ENCODE assay signal across 8 cellular contexts in the genomic region with DNA sequence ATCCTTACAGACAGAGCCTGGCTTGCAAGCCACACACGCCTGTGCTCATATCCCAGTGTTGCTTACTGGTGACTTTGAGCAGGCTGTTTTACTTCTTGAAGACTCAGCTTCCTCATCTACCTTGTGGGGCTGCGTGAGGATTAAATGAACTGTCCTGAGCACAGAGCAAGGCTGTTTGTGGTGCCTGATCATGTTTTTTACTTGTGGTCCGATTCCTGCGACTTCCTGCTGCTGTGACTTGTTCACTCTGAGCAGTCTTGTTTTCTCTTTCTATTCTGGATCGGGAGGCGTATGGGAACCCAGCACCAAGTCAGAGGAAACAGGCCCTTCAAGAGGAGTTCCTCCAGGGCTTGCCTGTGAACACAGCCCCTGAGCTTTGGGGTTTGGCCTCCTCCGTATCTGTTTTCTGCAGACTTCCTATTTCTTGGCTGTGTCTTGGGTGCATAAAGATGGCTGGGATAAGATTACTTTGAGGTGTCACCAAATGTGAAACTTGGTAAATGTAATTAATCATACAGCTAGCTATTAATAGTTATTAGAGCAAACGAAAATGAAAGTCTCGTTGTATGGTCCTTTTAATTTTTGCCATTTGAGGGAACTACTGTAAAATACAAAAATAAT.
DNase-seq lines count a peak whose midpoint lies in the region; ATAC-seq and TF ChIP-seq lines count a peak whose summit lies in the region.

No MANE protein-coding gene starts in this region.

- H3K4me3 ChIP-seq in KMS-11 (IDR thresholded peaks at IDR 0.05; ENCODE audit: insufficient read depth, low read depth, low read length): no peak overlapping the region
- no peak overlapping the region for H3K4me3 ChIP-seq in foreskin fibroblast (ENCODE audit: low read depth in 1 of 2, low read length in 2 of 2)

- peaks cover 20% of the 10 kb centered on the region for H3K4me1 ChIP-seq in KMS-11 (ENCODE audit: low read depth, poor library complexity, severe bottlenecking)

- H3K36me3 ChIP-seq in KMS-11 (ENCODE audit: insufficient read depth): no peaks in the 10 kb centered on the region

- H3K9ac ChIP-seq in KMS-11: peak overlapping the region; percentile 61

- no peaks in the 10 kb centered on the region for H3K79me2 ChIP-seq in KMS-11 (ENCODE audit: insufficient read depth, low read depth)

- peak overlapping the region; percentile 96 for H3K4me2 ChIP-seq in KMS-11

- peak overlapping the region; percentile 42; the same call in 1 of the 2 replicates for H2AFZ ChIP-seq in KMS-11 (ENCODE audit: low read depth)

- H3K27me3 ChIP-seq in KMS-11 (ENCODE audit: insufficient read depth, low read depth): no peaks in the 10 kb centered on the region

- intact Hi-C loops in posterior vena cava (cut with DNase I): loop anchor here in 1 of 2 donors (1.0 kb wide), 1 partner anchor 30 kb away; no protein-coding TSS in a partner anchor

- ATAC-seq in GM21515 (IDR thresholded peaks at IDR 0.05; ENCODE audit: unreplicated experiment): peak; percentile 64
- peak; percentile 24 for ATAC-seq in stimulated activated naive CD8-positive, alpha-beta T cell treated with anti-CD3 and anti-CD28 coated beads, Interleukin-15, Interleukin-2, amounts not matched to agents 100 U/mL and 50 U/mL, for 24 hours

- in situ Hi-C loops in GM13977 (cut with MboI; ENCODE audit: low pct_unique_long_range_greater_than_20kb, low sequenced_read_pairs, unreplicated experiment): no loop called here

- DNase-seq in GM13977 (ENCODE audit: low spot score) (peak; percentile 52), fibroblast of gingiva (ENCODE audit: low read depth) (peak; percentile 12), foreskin fibroblast (no peak), posterior vena cava (ENCODE audit: low spot score) (no peak)
- DNase-seq in stimulated activated naive CD8-positive, alpha-beta T cell treated with anti-CD3 and anti-CD28 coated beads, Interleukin-15, Interleukin-2, amounts not matched to agents 100 U/mL and 50 U/mL, for 24 hours: no peak
- DNase-seq in effector CD8-positive, alpha-beta T cell (lab: John Stamatoyannopoulos, UW): no peak

- TF ChIP-seq CTCF in GM13977 (IDR thresholded peaks at IDR 0.05; ENCODE audit: extremely low read depth, insufficient read depth, missing control alignments) (no peak), KMS-11 (conservative IDR thresholded peaks at IDR 0.05; ENCODE audit: low read depth, low read length) (no peak), foreskin fibroblast (IDR thresholded peaks at IDR 0.05; ENCODE audit: low read depth, low read length) (no peak)

- peak overlapping the region; percentile 76 for H3K27ac ChIP-seq in KMS-11

- H4K20me1 ChIP-seq in KMS-11 (ENCODE audit: insufficient read depth): no peaks in the 10 kb centered on the region

Comparison
In these comparisons a context has a peak if more than half of its experiments do, and no peak if none do; other contexts are left out.
1. DNase-seq: peak in GM13977 (single experiment) and fibroblast of gingiva (single experiment); none in stimulated activated naive CD8-positive, alpha-beta T cell treated with anti-CD3 and anti-CD28 coated beads, Interleukin-15, Interleukin-2, amounts not matched to agents 100 U/mL and 50 U/mL, for 24 hours (single experiment), foreskin fibroblast (0 of 2), effector CD8-positive, alpha-beta T cell (single experiment) and posterior vena cava (single experiment).